ENCODE assay signal across 19 cellular contexts in the genomic region with DNA sequence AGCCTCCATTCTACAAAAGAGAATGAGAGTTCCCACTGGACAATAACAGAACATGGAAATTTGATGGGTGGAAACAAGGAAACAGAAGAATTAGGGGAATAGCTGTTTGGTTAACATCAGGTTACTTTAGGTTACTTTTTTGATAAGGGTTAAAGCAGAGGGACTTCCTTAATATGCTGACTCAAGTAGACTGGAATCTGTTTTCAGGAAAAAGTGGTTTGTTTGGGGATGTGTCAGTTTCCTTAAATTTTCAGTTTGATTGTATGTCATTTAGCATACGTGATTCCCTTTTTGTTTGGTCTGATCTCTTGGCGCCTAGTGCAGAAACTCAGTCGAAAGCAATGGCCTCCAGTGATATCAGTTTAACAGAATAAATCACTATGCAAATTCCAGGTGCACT.
DNase-seq lines count a peak whose midpoint lies in the region; ATAC-seq, FAIRE-seq and TF ChIP-seq lines count a peak whose summit lies in the region.
"Had no signal": no experiment of that assay in that cellular context is flagged by ENCODE, and none has a peak within 500 bp of the region (broad histone marks: within the 10 kb centered on the region; RNA-seq: fewer than 3 reads in every experiment).

No MANE protein-coding gene starts in this region.

- ATAC-seq in right lobe of liver (peak in 3 of 4 donors; percentile 21 to 63 (median 61)), HepG2 (no peak), GM21381 (IDR thresholded peaks at IDR 0.05; ENCODE audit: unreplicated experiment) (no peak)

- H3K79me2 ChIP-seq in HepG2 (ENCODE audit: insufficient read depth, low read length), result no peaks in the 10 kb centered on the region

- WGBS in right lobe of liver (ENCODE audit: insufficient coverage, low coverage, low lambda C conversion rate, missing lambda C conversion rate), result 19% methylated on average over 3 of the region's 3 CpGs
- 28% methylated on average over 3 of the region's 3 CpGs for WGBS in HepG2 (ENCODE audit: low lambda C conversion rate)

- H3K27me3 ChIP-seq in right lobe of liver, result no peaks in the 10 kb centered on the region
- H3K27me3 ChIP-seq in HepG2 (ENCODE audit: control insufficient read depth in 1 of 2, insufficient read depth in 2 of 2, low read length in 2 of 2), result no peaks in the 10 kb centered on the region
- H3K27me3 ChIP-seq: BLaER1 had no signal

- POLR2A ChIA-PET in HepG2 (lab: Yijun Ruan, JAX), result no interaction called here

- H3K4me2 ChIP-seq in HepG2 (ENCODE audit: low read depth, low read length), result no peak overlapping the region
- H3K4me2 ChIP-seq: BLaER1 had no signal

- H4K20me1 ChIP-seq in HepG2 (ENCODE audit: insufficient read depth, low read length), result no peaks in the 10 kb centered on the region
- H4K20me1 ChIP-seq: BLaER1 had no signal

- intact Hi-C loops in right lobe of liver (cut with DNase I), result no loop called here
- intact Hi-C loops in HepG2 (cut with micrococcal nuclease; ENCODE audit: unreplicated experiment), result no loop called here

- no peaks in the 10 kb centered on the region for H3K4me1 ChIP-seq in right lobe of liver
- H3K4me1 ChIP-seq in HepG2 (ENCODE audit: insufficient read depth, low read length), result no peaks in the 10 kb centered on the region
- H3K4me1 ChIP-seq: BLaER1, HAP-1 had no signal

- H3K9me3 ChIP-seq in right lobe of liver (no peaks in the 10 kb centered on the region), HepG2 (ENCODE audit: low read length) (peaks cover 79% of the 10 kb centered on the region)
- H3K9me3 ChIP-seq: BLaER1, HAP-1 had no signal

- no peak overlapping the region for H3K9ac ChIP-seq in HepG2 (ENCODE audit: insufficient read depth, low read depth, low read length)
- H3K9ac ChIP-seq: BLaER1, GM23248 had no signal

- no peak for DNase-seq in right lobe of liver
- DNase-seq in HepG2 (ENCODE audit: low spot score), result no peak
- DNase-seq in dermis blood vessel endothelial cell, result peak; percentile 68
- DNase-seq in glomerular endothelial cell (ENCODE audit: extremely low read depth, low read depth, low spot score), result peak; percentile 41
- no peak for DNase-seq in activated T-cell treated with anti-CD3 and anti-CD28 coated beads, Interleukin-2, amount 50 U/mL, for 24 hours
- DNase-seq in activated gamma-delta T cell (lab: John Stamatoyannopoulos, UW), result no peak
- DNase-seq in middle frontal gyrus (ENCODE audit: extremely low spot score, low spot score), result no peak
- DNase-seq: CD4-positive, alpha-beta memory T cell; DMS153; DMS79; GDM1; GM23248; IMR-90 had no signal

- no peak for TF ChIP-seq POLR2A in right lobe of liver (IDR thresholded peaks at IDR 0.05)
- TF ChIP-seq POLR2A in HepG2 (IDR thresholded peaks at IDR 0.05; ENCODE audit: insufficient read depth in 1 of 2, low read depth in 2 of 2, low read length in 2 of 2), result no peak

- no peaks in the 10 kb centered on the region for H3K27me3 Mint-ChIP-seq in activated T-cell treated with anti-CD3 and anti-CD28 coated beads, Interleukin-2, amount 50 U/mL, for 24 hours
- H3K27me3 Mint-ChIP-seq: CD4-positive, alpha-beta memory T cell had no signal

- TF ChIP-seq RAD21 in HepG2 (CRISPR knock-in tag; IDR thresholded peaks at IDR 0.05), result no peak

- TF ChIP-seq CTCF in right lobe of liver (IDR thresholded peaks at IDR 0.05), result no peak
- no peak for TF ChIP-seq CTCF in HepG2 (CRISPR knock-in tag; IDR thresholded peaks at IDR 0.05)

- H2AFZ ChIP-seq in HepG2 (ENCODE audit: low read length), result no peak overlapping the region
- H2AFZ ChIP-seq: GM23248 had no signal

- H3K4me1 Mint-ChIP-seq in activated T-cell treated with anti-CD3 and anti-CD28 coated beads, Interleukin-2, amount 50 U/mL, for 24 hours (ENCODE audit: low read depth), result no peaks in the 10 kb centered on the region
- H3K4me1 Mint-ChIP-seq: CD14-positive monocyte; CD4-positive, alpha-beta memory T cell had no signal

- H3K4me3 Mint-ChIP-seq in activated T-cell treated with anti-CD3 and anti-CD28 coated beads, Interleukin-2, amount 50 U/mL, for 24 hours, result no peak overlapping the region
- H3K4me3 Mint-ChIP-seq: CD14-positive monocyte; CD4-positive, alpha-beta memory T cell had no signal

- no peak overlapping the region for H3K27ac Mint-ChIP-seq in activated T-cell treated with anti-CD3 and anti-CD28 coated beads, Interleukin-2, amount 50 U/mL, for 24 hours
- H3K27ac Mint-ChIP-seq: CD14-positive monocyte; CD4-positive, alpha-beta memory T cell had no signal

- no peak for TF ChIP-seq EP300 in HepG2 (IDR thresholded peaks at IDR 0.05; ENCODE audit: low read depth in 2 of 2, low read length in 2 of 2)
- no peak for TF ChIP-seq EP300 in HepG2 (CRISPR knock-in tag; IDR thresholded peaks at IDR 0.05; ENCODE audit: borderline replicate concordance)

- BruUV-seq in HepG2 (replicated peaks; lab: Mats Ljungman, UMichigan), result no TSS peak

- no peak overlapping the region for H3K27ac ChIP-seq in right lobe of liver
- H3K27ac ChIP-seq in HepG2 (ENCODE audit: extremely low read length, insufficient read depth, low read length), result no peak overlapping the region
- H3K27ac ChIP-seq: 22Rv1, BLaER1, GM23248 had no signal

- no peak overlapping the region for H3K4me3 ChIP-seq in right lobe of liver
- no peak overlapping the region for H3K4me3 ChIP-seq in HepG2 (replicated peaks in 1 of 3; ENCODE audit: insufficient read depth in 1 of 3, low read depth in 2 of 3, low read length in 3 of 3)
- H3K4me3 ChIP-seq: BLaER1, GM23248, HAP-1 had no signal

- H3K36me3 ChIP-seq in right lobe of liver, result no peaks in the 10 kb centered on the region
- no peaks in the 10 kb centered on the region for H3K36me3 ChIP-seq in HepG2 (replicated peaks in 1 of 2; ENCODE audit: control insufficient read depth in 1 of 2, insufficient read depth in 2 of 2, low read length in 2 of 2)
- H3K36me3 ChIP-seq: BLaER1, HAP-1 had no signal

- in situ Hi-C loops in HepG2 (cut with HindIII; ENCODE audit: extremely low pct_ligation_motif_present, low pct_unique_long_range_greater_than_20kb), result no loop called here

- no peaks in the 10 kb centered on the region for H3K36me3 Mint-ChIP-seq in activated T-cell treated with anti-CD3 and anti-CD28 coated beads, Interleukin-2, amount 50 U/mL, for 24 hours (ENCODE audit: low read depth)
- H3K36me3 Mint-ChIP-seq: CD14-positive monocyte; CD4-positive, alpha-beta memory T cell had no signal

- no peak for FAIRE-seq in HepG2 (lab: Jason Lieb, UNC)
- FAIRE-seq: GM12892 had no signal

- CTCF ChIA-PET in HepG2 (lab: Yijun Ruan, JAX; ENCODE audit: low intra/inter-chr PET ratio, low total read pairs), result no interaction called here

- no peaks in the 10 kb centered on the region for H3K9me3 Mint-ChIP-seq in activated T-cell treated with anti-CD3 and anti-CD28 coated beads, Interleukin-2, amount 50 U/mL, for 24 hours

TF ChIP-seq in HepG2, 621 proteins besides CTCF, POLR2A, EP300 and RAD21 (continues in another document):
- TF ChIP-seq RFX5 (IDR thresholded peaks at IDR 0.05; ENCODE audit: low read depth, low read length), result no peak
- no peak for TF ChIP-seq SRY (CRISPR knock-in tag; IDR thresholded peaks at IDR 0.05)
- TF ChIP-seq, protein P1, sequence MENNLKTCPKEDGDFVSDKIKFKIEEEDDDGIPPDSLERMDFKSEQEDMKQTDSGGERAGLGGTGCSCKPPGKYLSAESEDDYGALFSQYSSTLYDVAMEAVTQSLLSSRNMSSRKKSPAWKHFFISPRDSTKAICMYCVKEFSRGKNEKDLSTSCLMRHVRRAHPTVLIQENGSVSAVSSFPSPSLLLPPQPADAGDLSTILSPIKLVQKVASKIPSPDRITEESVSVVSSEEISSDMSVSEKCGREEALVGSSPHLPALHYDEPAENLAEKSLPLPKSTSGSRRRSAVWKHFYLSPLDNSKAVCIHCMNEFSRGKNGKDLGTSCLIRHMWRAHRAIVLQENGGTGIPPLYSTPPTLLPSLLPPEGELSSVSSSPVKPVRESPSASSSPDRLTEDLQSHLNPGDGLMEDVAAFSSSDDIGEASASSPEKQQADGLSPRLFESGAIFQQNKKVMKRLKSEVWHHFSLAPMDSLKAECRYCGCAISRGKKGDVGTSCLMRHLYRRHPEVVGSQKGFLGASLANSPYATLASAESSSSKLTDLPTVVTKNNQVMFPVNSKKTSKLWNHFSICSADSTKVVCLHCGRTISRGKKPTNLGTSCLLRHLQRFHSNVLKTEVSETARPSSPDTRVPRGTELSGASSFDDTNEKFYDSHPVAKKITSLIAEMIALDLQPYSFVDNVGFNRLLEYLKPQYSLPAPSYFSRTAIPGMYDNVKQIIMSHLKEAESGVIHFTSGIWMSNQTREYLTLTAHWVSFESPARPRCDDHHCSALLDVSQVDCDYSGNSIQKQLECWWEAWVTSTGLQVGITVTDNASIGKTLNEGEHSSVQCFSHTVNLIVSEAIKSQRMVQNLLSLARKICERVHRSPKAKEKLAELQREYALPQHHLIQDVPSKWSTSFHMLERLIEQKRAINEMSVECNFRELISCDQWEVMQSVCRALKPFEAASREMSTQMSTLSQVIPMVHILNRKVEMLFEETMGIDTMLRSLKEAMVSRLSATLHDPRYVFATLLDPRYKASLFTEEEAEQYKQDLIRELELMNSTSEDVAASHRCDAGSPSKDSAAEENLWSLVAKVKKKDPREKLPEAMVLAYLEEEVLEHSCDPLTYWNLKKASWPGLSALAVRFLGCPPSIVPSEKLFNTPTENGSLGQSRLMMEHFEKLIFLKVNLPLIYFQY (CRISPR knock-in tag; IDR thresholded peaks at IDR 0.05; ENCODE audit: borderline replicate concordance), result no peak
- TF ChIP-seq MAFG (CRISPR knock-in tag; IDR thresholded peaks at IDR 0.05), result no peak
- TF ChIP-seq, protein P2, sequence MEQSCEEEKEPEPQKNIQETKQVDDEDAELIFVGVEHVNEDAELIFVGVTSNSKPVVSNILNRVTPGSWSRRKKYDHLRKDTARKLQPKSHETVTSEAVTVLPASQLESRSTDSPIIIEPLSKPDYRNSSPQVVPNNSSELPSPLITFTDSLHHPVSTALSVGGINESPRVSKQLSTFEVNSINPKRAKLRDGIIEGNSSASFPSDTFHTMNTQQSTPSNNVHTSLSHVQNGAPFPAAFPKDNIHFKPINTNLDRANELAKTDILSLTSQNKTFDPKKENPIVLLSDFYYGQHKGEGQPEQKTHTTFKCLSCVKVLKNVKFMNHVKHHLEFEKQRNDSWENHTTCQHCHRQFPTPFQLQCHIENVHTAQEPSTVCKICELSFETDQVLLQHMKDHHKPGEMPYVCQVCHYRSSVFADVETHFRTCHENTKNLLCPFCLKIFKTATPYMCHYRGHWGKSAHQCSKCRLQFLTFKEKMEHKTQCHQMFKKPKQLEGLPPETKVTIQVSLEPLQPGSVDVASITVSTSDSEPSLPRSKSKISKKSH (CRISPR knock-in tag; IDR thresholded peaks at IDR 0.05; ENCODE audit: borderline replicate concordance), result no peak

Comparison
In these comparisons a context has a peak if more than half of its experiments do, and no peak if none do; other contexts are left out.
1. ATAC-seq: peak in right lobe of liver (3 of 4); none in HepG2 (single experiment) and GM21381 (single experiment).
2. DNase-seq: peak in dermis blood vessel endothelial cell (single experiment) and glomerular endothelial cell (single experiment); none in right lobe of liver (0 of 3), HepG2 (single experiment), activated T-cell treated with anti-CD3 and anti-CD28 coated beads, Interleukin-2, amount 50 U/mL, for 24 hours (single experiment), activated gamma-delta T cell (single experiment) and middle frontal gyrus (single experiment).